ENCODE assay signal across 9 cellular contexts in genomic region chr22:41557401-41558240, GRCh38. TPM values are rescaled to one million over a fixed set of nuclear protein-coding genes. Genes with fewer than 3 reads are reported as not detected.
A peak's percentile ranks its signal among the peaks of the same experiment; 100 is the strongest.
DNase-seq lines count a peak whose midpoint lies in the region; ATAC-seq and TF ChIP-seq lines count a peak whose summit lies in the region.
"Had no signal": no experiment of that assay in that cellular context is flagged by ENCODE, and none has a peak within 500 bp of the region (broad histone marks: within the 10 kb centered on the region; RNA-seq: fewer than 3 reads in every experiment).

No MANE protein-coding gene starts in this region.

- H3K27ac ChIP-seq in caudate nucleus (ENCODE audit: low read depth, low read length) (no peak overlapping the region), lung (ENCODE audit: low read depth in 1 of 2, low read length in 1 of 2) (peak overlapping the region; percentile 50 to 65), vagina (peak overlapping the region; percentile 68)

- H3K4me1 ChIP-seq in lung (ENCODE audit: control insufficient read depth in 2 of 2, insufficient read depth in 2 of 2, low read length in 2 of 2), result peaks cover 0 to 1% of the 10 kb centered on the region in 2 donors
- H3K4me1 ChIP-seq in vagina, result peaks cover 25% of the 10 kb centered on the region

- TF ChIP-seq CTCF in lung (IDR thresholded peaks at IDR 0.05; ENCODE audit: control extremely low read depth, extremely low read depth) (no peak), vagina (IDR thresholded peaks at IDR 0.05) (no peak)

- ATAC-seq in lung (ENCODE audit: insufficient read depth, low FRiP score) (peak; percentile 71), HG03159 (IDR thresholded peaks at IDR 0.05; ENCODE audit: unreplicated experiment) (no peak), HG02763 (IDR thresholded peaks at IDR 0.05; ENCODE audit: unreplicated experiment) (no peak)

- no peaks in the 10 kb centered on the region for H3K36me3 ChIP-seq in lung (ENCODE audit: control insufficient read depth in 2 of 2, insufficient read depth in 2 of 2, low read length in 2 of 2)
- no peaks in the 10 kb centered on the region for H3K36me3 ChIP-seq in vagina

- no peak for TF ChIP-seq POLR2A in vagina (IDR thresholded peaks at IDR 0.05)

- in situ Hi-C loops in KBM-7 (cut with MboI; ENCODE audit: low pct_unique_long_range_greater_than_20kb, low sequenced_read_pairs), result no loop called here

- 46 to 55% methylated on average over 19 of the region's 19 CpGs for WGBS in lung, 2 donors

- intact Hi-C loops in vagina (cut with DNase I), result no loop called here

- no peaks in the 10 kb centered on the region for H3K27me3 ChIP-seq in lung (ENCODE audit: control insufficient read depth, insufficient read depth)
- no peaks in the 10 kb centered on the region for H3K27me3 ChIP-seq in vagina

- no peaks in the 10 kb centered on the region for H3K9me3 ChIP-seq in lung (ENCODE audit: control insufficient read depth in 2 of 2, insufficient read depth in 1 of 2, low read length in 1 of 2)
- no peaks in the 10 kb centered on the region for H3K9me3 ChIP-seq in vagina

- DNase-seq in AG08396 (ENCODE audit: low spot score), result peak; percentile 91
- peak; percentile 49 for DNase-seq in M059J (ENCODE audit: low read depth)
- DNase-seq in caudate nucleus (lab: John Stamatoyannopoulos, UW), result peak in 43 of 61 donors; percentile 13 to 87 (median 49)
- peak; percentile 81 for DNase-seq in lung (ENCODE audit: low spot score)
- no peak for DNase-seq in vagina (ENCODE audit: extremely low spot score in 2 of 2)
- DNase-seq in KBM-7, result no peak

- H3K4me3 ChIP-seq in lung (no peak overlapping the region), vagina (no peak overlapping the region)

RNA-seq across cellular contexts. Expression of gene CSDC2, which starts 3.2 kb away (rescaled TPM):
- total RNA-seq in M059J (2014; rRNA removed; shearing (Covaris generic)), result 0.25 TPM in 1 of 2 replicates, not detected in the other
- total RNA-seq in lung (1 to 10 TPM; 1.4 to 8.1 TPM), vagina (29.7 TPM)
- 1 to 10 TPM; 3.3 to 5.6 TPM for polyA plus RNA-seq in lung
- total RNA-seq: activated CD8-positive, alpha-beta memory T cell treated with anti-CD3 and anti-CD28 coated beads for 36 hours had no signal

RNA-seq across cellular contexts. Expression of gene POLR3H, which starts 13.4 kb away (rescaled TPM):
- 21.5 and 22.5 TPM in 2 replicates for total RNA-seq in M059J (2014; rRNA removed; shearing (Covaris generic))
- total RNA-seq in lung (10 to 100 TPM; 12.1 to 65.9 TPM), vagina (21.4 TPM)
- polyA plus RNA-seq in lung, result 10 to 100 TPM; 31.0 to 48.6 TPM

RNA-seq across cellular contexts. Expression of gene PMM1, which starts 32.0 kb away (rescaled TPM):
- total RNA-seq in M059J (2014; rRNA removed; shearing (Covaris generic)), result 13.4 and 15.8 TPM in 2 replicates
- 10 to 100 TPM; 23.0 to 62.2 TPM for total RNA-seq in lung
- 10 to 100 TPM; 32.7 to 55.3 TPM for polyA plus RNA-seq in lung
- 40.8 TPM for total RNA-seq in vagina

Comparison
In these comparisons a context has a peak if more than half of its experiments do, and no peak if none do; other contexts are left out.
1. DNase-seq: peak in AG08396 (single experiment), M059J (single experiment), caudate nucleus (43 of 61) and lung (single experiment); none in vagina (0 of 2) and KBM-7 (single experiment).